In the genomic region with DNA sequence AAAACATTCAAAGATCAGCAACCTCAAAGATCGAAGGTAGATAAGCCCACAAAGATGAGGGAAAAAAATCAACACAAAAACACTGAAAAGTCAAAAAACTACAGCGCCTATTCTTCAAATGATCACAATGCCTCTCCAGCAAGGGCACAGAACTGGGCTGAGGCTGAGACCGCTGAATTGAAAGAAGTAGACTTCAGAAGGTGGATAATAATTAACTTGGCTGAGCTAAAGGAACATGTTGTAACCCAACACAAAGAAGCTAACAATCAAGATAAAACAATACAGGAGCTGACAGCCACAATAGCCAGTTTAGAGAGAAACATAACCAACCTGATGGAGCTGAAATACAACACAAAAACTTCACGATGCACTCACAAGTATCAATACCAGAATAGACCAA, we compare ENCODE assay signal across 2 cellular contexts.
TF ChIP-seq lines count a peak whose summit lies in the region.

No MANE protein-coding gene starts in this region.

TF ChIP-seq in A549, 52 proteins besides CTCF, POLR2A, EP300 and RAD21 (continued from another document):
- TF ChIP-seq, protein P1, sequence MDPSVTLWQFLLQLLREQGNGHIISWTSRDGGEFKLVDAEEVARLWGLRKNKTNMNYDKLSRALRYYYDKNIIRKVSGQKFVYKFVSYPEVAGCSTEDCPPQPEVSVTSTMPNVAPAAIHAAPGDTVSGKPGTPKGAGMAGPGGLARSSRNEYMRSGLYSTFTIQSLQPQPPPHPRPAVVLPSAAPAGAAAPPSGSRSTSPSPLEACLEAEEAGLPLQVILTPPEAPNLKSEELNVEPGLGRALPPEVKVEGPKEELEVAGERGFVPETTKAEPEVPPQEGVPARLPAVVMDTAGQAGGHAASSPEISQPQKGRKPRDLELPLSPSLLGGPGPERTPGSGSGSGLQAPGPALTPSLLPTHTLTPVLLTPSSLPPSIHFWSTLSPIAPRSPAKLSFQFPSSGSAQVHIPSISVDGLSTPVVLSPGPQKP (IDR thresholded peaks at IDR 0.05; ENCODE audit: low read depth, low read length): no peak
TF ChIP-seq in A549: peak in this region for 0.

TF ChIP-seq in SK-N-SH, 30 proteins besides CTCF, POLR2A, EP300 and RAD21 (continued from another document):
- TF ChIP-seq, protein P2, sequence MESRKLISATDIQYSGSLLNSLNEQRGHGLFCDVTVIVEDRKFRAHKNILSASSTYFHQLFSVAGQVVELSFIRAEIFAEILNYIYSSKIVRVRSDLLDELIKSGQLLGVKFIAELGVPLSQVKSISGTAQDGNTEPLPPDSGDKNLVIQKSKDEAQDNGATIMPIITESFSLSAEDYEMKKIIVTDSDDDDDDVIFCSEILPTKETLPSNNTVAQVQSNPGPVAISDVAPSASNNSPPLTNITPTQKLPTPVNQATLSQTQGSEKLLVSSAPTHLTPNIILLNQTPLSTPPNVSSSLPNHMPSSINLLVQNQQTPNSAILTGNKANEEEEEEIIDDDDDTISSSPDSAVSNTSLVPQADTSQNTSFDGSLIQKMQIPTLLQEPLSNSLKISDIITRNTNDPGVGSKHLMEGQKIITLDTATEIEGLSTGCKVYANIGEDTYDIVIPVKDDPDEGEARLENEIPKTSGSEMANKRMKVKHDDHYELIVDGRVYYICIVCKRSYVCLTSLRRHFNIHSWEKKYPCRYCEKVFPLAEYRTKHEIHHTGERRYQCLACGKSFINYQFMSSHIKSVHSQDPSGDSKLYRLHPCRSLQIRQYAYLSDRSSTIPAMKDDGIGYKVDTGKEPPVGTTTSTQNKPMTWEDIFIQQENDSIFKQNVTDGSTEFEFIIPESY (IDR thresholded peaks at IDR 0.05; ENCODE audit: borderline replicate concordance, low read depth): no peak
- TF ChIP-seq MXI1 (IDR thresholded peaks at IDR 0.05; ENCODE audit: low read depth, low read length) (no peak), ELF1 (IDR thresholded peaks at IDR 0.05) (no peak), TAF1 (IDR thresholded peaks at IDR 0.05; ENCODE audit: borderline replicate concordance, low read depth, low read length) (no peak), YY1 (IDR thresholded peaks at IDR 0.05; ENCODE audit: low read depth) (no peak), USF1 (IDR thresholded peaks at IDR 0.05; ENCODE audit: borderline replicate concordance, low read depth) (no peak)
- TF ChIP-seq, protein P3, sequence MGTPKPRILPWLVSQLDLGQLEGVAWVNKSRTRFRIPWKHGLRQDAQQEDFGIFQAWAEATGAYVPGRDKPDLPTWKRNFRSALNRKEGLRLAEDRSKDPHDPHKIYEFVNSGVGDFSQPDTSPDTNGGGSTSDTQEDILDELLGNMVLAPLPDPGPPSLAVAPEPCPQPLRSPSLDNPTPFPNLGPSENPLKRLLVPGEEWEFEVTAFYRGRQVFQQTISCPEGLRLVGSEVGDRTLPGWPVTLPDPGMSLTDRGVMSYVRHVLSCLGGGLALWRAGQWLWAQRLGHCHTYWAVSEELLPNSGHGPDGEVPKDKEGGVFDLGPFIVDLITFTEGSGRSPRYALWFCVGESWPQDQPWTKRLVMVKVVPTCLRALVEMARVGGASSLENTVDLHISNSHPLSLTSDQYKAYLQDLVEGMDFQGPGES (IDR thresholded peaks at IDR 0.05; ENCODE audit: low read depth, low read length): no peak
- TF ChIP-seq, protein P4, sequence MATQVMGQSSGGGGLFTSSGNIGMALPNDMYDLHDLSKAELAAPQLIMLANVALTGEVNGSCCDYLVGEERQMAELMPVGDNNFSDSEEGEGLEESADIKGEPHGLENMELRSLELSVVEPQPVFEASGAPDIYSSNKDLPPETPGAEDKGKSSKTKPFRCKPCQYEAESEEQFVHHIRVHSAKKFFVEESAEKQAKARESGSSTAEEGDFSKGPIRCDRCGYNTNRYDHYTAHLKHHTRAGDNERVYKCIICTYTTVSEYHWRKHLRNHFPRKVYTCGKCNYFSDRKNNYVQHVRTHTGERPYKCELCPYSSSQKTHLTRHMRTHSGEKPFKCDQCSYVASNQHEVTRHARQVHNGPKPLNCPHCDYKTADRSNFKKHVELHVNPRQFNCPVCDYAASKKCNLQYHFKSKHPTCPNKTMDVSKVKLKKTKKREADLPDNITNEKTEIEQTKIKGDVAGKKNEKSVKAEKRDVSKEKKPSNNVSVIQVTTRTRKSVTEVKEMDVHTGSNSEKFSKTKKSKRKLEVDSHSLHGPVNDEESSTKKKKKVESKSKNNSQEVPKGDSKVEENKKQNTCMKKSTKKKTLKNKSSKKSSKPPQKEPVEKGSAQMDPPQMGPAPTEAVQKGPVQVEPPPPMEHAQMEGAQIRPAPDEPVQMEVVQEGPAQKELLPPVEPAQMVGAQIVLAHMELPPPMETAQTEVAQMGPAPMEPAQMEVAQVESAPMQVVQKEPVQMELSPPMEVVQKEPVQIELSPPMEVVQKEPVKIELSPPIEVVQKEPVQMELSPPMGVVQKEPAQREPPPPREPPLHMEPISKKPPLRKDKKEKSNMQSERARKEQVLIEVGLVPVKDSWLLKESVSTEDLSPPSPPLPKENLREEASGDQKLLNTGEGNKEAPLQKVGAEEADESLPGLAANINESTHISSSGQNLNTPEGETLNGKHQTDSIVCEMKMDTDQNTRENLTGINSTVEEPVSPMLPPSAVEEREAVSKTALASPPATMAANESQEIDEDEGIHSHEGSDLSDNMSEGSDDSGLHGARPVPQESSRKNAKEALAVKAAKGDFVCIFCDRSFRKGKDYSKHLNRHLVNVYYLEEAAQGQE (IDR thresholded peaks at IDR 0.05; ENCODE audit: low read depth, low read length): no peak
